In genomic region chr7:135801045-135801693, GRCh38 we compare ENCODE assay signal across 1 cellular context.
TF ChIP-seq lines count a peak whose summit lies in the region.

No MANE protein-coding gene starts in this region.

TF ChIP-seq in HepG2, 621 proteins besides CTCF, POLR2A, EP300 and RAD21 (continued from another document):
- TF ChIP-seq STAT6 (CRISPR knock-in tag; IDR thresholded peaks at IDR 0.05; ENCODE audit: borderline replicate concordance) (no peak), ZNF749 (CRISPR knock-in tag; IDR thresholded peaks at IDR 0.05; ENCODE audit: borderline replicate concordance) (no peak), ZNF431 (CRISPR knock-in tag; IDR thresholded peaks at IDR 0.05; ENCODE audit: borderline replicate concordance, low read depth) (no peak), ZNF614 (CRISPR knock-in tag; IDR thresholded peaks at IDR 0.05; ENCODE audit: borderline replicate concordance) (no peak), GATAD2A (CRISPR knock-in tag; IDR thresholded peaks at IDR 0.05) (0 out of 2 replicates have a peak, but pooled peaks have one; percentile 20), FOXP4 (CRISPR knock-in tag; IDR thresholded peaks at IDR 0.05) (no peak), ZNF772 (CRISPR knock-in tag; IDR thresholded peaks at IDR 0.05) (0 out of 2 replicates have a peak, but pooled peaks have one; percentile 34), HOXA3 (CRISPR knock-in tag; IDR thresholded peaks at IDR 0.05) (no peak), IRF2 (CRISPR knock-in tag; IDR thresholded peaks at IDR 0.05) (peak; percentile 22; the same call in 1 of the 2 replicates), NR2F1 (CRISPR knock-in tag; IDR thresholded peaks at IDR 0.05) (peak in 1 of 2 experiments; percentile 31; a peak in 1 of 4 replicates), NR2F6 (IDR thresholded peaks at IDR 0.05) (peak; percentile 28; the same call in 1 of the 2 replicates), NR2F6 (CRISPR knock-in tag; IDR thresholded peaks at IDR 0.05) (peak; percentile 28; the same call in 1 of the 2 replicates), MAFF (IDR thresholded peaks at IDR 0.05; ENCODE audit: low read depth, low read length) (0 out of 2 replicates have a peak, but pooled peaks have one; percentile 30), ZNF660 (CRISPR knock-in tag; IDR thresholded peaks at IDR 0.05; ENCODE audit: borderline replicate concordance, low read depth) (no peak), SYNCRIP (IDR thresholded peaks at IDR 0.05; ENCODE audit: insufficient read depth, low read depth, low read length) (no peak), NR2C2 (CRISPR knock-in tag; IDR thresholded peaks at IDR 0.05; ENCODE audit: borderline replicate concordance) (peak; percentile 68), STAG1 (CRISPR knock-in tag; IDR thresholded peaks at IDR 0.05) (peak; percentile 95)
- TF ChIP-seq, protein P1, sequence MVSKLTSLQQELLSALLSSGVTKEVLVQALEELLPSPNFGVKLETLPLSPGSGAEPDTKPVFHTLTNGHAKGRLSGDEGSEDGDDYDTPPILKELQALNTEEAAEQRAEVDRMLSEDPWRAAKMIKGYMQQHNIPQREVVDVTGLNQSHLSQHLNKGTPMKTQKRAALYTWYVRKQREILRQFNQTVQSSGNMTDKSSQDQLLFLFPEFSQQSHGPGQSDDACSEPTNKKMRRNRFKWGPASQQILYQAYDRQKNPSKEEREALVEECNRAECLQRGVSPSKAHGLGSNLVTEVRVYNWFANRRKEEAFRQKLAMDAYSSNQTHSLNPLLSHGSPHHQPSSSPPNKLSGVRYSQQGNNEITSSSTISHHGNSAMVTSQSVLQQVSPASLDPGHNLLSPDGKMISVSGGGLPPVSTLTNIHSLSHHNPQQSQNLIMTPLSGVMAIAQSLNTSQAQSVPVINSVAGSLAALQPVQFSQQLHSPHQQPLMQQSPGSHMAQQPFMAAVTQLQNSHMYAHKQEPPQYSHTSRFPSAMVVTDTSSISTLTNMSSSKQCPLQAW (CRISPR knock-in tag; IDR thresholded peaks at IDR 0.05) = peak; percentile 59
- TF ChIP-seq, protein P2, sequence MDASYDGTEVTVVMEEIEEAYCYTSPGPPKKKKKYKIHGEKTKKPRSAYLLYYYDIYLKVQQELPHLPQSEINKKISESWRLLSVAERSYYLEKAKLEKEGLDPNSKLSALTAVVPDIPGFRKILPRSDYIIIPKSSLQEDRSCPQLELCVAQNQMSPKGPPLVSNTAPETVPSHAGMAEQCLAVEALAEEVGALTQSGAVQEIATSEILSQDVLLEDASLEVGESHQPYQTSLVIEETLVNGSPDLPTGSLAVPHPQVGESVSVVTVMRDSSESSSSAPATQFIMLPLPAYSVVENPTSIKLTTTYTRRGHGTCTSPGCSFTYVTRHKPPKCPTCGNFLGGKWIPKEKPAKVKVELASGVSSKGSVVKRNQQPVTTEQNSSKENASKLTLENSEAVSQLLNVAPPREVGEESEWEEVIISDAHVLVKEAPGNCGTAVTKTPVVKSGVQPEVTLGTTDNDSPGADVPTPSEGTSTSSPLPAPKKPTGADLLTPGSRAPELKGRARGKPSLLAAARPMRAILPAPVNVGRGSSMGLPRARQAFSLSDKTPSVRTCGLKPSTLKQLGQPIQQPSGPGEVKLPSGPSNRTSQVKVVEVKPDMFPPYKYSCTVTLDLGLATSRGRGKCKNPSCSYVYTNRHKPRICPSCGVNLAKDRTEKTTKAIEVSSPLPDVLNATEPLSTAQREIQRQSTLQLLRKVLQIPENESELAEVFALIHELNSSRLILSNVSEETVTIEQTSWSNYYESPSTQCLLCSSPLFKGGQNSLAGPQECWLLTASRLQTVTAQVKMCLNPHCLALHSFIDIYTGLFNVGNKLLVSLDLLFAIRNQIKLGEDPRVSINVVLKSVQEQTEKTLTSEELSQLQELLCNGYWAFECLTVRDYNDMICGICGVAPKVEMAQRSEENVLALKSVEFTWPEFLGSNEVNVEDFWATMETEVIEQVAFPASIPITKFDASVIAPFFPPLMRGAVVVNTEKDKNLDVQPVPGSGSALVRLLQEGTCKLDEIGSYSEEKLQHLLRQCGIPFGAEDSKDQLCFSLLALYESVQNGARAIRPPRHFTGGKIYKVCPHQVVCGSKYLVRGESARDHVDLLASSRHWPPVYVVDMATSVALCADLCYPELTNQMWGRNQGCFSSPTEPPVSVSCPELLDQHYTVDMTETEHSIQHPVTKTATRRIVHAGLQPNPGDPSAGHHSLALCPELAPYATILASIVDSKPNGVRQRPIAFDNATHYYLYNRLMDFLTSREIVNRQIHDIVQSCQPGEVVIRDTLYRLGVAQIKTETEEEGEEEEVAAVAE (CRISPR knock-in tag; IDR thresholded peaks at IDR 0.05; ENCODE audit: borderline replicate concordance) = 0 out of 2 replicates have a peak, but pooled peaks have one; percentile 19
- TF ChIP-seq, protein P3, sequence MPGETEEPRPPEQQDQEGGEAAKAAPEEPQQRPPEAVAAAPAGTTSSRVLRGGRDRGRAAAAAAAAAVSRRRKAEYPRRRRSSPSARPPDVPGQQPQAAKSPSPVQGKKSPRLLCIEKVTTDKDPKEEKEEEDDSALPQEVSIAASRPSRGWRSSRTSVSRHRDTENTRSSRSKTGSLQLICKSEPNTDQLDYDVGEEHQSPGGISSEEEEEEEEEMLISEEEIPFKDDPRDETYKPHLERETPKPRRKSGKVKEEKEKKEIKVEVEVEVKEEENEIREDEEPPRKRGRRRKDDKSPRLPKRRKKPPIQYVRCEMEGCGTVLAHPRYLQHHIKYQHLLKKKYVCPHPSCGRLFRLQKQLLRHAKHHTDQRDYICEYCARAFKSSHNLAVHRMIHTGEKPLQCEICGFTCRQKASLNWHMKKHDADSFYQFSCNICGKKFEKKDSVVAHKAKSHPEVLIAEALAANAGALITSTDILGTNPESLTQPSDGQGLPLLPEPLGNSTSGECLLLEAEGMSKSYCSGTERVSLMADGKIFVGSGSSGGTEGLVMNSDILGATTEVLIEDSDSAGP (CRISPR knock-in tag; IDR thresholded peaks at IDR 0.05; ENCODE audit: borderline replicate concordance) = no peak
- TF ChIP-seq, protein P4, sequence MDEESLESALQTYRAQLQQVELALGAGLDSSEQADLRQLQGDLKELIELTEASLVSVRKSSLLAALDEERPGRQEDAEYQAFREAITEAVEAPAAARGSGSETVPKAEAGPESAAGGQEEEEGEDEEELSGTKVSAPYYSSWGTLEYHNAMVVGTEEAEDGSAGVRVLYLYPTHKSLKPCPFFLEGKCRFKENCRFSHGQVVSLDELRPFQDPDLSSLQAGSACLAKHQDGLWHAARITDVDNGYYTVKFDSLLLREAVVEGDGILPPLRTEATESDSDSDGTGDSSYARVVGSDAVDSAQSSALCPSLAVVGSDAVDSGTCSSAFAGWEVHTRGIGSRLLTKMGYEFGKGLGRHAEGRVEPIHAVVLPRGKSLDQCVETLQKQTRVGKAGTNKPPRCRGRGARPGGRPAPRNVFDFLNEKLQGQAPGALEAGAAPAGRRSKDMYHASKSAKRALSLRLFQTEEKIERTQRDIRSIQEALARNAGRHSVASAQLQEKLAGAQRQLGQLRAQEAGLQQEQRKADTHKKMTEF (CRISPR knock-in tag; IDR thresholded peaks at IDR 0.05) = 0 out of 2 replicates have a peak, but pooled peaks have one; percentile 26
